ENCODE assay signal across 1 cellular context in genomic region chr2:235005023-235005422, GRCh38.
TF ChIP-seq lines count a peak whose summit lies in the region.

No MANE protein-coding gene starts in this region.

TF ChIP-seq in WTC11, 78 proteins besides CTCF, POLR2A, EP300 and RAD21 (continued from another document):
- TF ChIP-seq FOXP4 (CRISPR knock-in tag; IDR thresholded peaks at IDR 0.05), result no peak
- TF ChIP-seq, protein P1, sequence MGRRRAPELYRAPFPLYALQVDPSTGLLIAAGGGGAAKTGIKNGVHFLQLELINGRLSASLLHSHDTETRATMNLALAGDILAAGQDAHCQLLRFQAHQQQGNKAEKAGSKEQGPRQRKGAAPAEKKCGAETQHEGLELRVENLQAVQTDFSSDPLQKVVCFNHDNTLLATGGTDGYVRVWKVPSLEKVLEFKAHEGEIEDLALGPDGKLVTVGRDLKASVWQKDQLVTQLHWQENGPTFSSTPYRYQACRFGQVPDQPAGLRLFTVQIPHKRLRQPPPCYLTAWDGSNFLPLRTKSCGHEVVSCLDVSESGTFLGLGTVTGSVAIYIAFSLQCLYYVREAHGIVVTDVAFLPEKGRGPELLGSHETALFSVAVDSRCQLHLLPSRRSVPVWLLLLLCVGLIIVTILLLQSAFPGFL (CRISPR knock-in tag; IDR thresholded peaks at IDR 0.05; ENCODE audit: borderline replicate concordance), result no peak
- no peak for TF ChIP-seq GABPB1 (CRISPR knock-in tag; IDR thresholded peaks at IDR 0.05)
- TF ChIP-seq, protein P2, sequence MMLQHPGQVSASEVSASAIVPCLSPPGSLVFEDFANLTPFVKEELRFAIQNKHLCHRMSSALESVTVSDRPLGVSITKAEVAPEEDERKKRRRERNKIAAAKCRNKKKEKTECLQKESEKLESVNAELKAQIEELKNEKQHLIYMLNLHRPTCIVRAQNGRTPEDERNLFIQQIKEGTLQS (CRISPR knock-in tag; conservative IDR thresholded peaks at IDR 0.05), result no peak
- no peak for TF ChIP-seq NFATC4 (CRISPR knock-in tag; IDR thresholded peaks at IDR 0.05)
- TF ChIP-seq NR2C2 (CRISPR knock-in tag; IDR thresholded peaks at IDR 0.05), result no peak
- TF ChIP-seq ZNF396 (CRISPR knock-in tag; IDR thresholded peaks at IDR 0.05; ENCODE audit: borderline replicate concordance), result no peak
- TF ChIP-seq, protein P3, sequence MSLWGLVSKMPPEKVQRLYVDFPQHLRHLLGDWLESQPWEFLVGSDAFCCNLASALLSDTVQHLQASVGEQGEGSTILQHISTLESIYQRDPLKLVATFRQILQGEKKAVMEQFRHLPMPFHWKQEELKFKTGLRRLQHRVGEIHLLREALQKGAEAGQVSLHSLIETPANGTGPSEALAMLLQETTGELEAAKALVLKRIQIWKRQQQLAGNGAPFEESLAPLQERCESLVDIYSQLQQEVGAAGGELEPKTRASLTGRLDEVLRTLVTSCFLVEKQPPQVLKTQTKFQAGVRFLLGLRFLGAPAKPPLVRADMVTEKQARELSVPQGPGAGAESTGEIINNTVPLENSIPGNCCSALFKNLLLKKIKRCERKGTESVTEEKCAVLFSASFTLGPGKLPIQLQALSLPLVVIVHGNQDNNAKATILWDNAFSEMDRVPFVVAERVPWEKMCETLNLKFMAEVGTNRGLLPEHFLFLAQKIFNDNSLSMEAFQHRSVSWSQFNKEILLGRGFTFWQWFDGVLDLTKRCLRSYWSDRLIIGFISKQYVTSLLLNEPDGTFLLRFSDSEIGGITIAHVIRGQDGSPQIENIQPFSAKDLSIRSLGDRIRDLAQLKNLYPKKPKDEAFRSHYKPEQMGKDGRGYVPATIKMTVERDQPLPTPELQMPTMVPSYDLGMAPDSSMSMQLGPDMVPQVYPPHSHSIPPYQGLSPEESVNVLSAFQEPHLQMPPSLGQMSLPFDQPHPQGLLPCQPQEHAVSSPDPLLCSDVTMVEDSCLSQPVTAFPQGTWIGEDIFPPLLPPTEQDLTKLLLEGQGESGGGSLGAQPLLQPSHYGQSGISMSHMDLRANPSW (CRISPR knock-in tag; conservative IDR thresholded peaks at IDR 0.05; ENCODE audit: low read depth), result no peak
- TF ChIP-seq, protein P4, sequence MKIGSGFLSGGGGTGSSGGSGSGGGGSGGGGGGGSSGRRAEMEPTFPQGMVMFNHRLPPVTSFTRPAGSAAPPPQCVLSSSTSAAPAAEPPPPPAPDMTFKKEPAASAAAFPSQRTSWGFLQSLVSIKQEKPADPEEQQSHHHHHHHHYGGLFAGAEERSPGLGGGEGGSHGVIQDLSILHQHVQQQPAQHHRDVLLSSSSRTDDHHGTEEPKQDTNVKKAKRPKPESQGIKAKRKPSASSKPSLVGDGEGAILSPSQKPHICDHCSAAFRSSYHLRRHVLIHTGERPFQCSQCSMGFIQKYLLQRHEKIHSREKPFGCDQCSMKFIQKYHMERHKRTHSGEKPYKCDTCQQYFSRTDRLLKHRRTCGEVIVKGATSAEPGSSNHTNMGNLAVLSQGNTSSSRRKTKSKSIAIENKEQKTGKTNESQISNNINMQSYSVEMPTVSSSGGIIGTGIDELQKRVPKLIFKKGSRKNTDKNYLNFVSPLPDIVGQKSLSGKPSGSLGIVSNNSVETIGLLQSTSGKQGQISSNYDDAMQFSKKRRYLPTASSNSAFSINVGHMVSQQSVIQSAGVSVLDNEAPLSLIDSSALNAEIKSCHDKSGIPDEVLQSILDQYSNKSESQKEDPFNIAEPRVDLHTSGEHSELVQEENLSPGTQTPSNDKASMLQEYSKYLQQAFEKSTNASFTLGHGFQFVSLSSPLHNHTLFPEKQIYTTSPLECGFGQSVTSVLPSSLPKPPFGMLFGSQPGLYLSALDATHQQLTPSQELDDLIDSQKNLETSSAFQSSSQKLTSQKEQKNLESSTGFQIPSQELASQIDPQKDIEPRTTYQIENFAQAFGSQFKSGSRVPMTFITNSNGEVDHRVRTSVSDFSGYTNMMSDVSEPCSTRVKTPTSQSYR (CRISPR knock-in tag; IDR thresholded peaks at IDR 0.05), result no peak
- TF ChIP-seq ZBTB21 (CRISPR knock-in tag; IDR thresholded peaks at IDR 0.05; ENCODE audit: borderline replicate concordance), result no peak
- TF ChIP-seq SP1 (CRISPR knock-in tag; conservative IDR thresholded peaks at IDR 0.05), result no peak
